13 cellular contexts compared by ENCODE assay signal in the genomic region with DNA sequence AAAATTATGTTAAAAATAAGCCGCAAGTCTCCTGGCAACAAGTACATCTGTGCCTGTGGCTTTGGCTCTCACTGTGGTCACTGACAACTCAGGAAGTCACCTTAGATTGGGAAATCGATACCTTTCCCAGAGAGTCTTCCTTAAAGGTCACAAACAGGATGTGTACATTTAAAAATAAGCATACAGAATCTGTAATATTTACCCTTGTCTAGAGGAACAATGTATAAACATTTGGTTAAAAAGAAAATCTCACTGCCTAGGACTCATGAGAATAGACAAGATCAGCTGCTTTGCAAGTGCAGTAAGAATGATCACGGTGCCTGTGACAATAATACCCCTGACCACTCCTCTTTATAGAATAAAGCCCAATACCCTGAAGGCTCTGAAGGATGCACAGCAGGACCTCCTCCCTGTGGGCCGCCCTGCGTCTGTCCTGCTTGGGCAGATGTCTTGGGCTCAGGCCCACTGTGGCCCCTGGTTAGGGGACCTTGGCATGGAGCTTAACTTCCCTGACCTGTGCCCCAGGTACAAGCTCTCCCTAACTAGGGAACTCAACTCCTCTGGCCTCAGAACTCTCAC.
DNase-seq lines count a peak whose midpoint lies in the region; ATAC-seq and TF ChIP-seq lines count a peak whose summit lies in the region.
"Had no signal": no experiment of that assay in that cellular context is flagged by ENCODE, and none has a peak within 500 bp of the region (broad histone marks: within the 10 kb centered on the region; RNA-seq: fewer than 3 reads in every experiment).

No MANE protein-coding gene starts in this region.

- no peak overlapping the region for H3K9ac ChIP-seq in parathyroid adenoma

- H3K27ac ChIP-seq in KOPT-K1 (ENCODE audit: low read depth, low read length, poor library complexity, severe bottlenecking) (peak overlapping the region; percentile 89), parathyroid adenoma (no peak overlapping the region), stomach (peak overlapping the region in 1 of 5 donors; percentile 28), OCI-LY7 (ENCODE audit: low read depth, low read length, poor library complexity, severe bottlenecking) (no peak overlapping the region)
- H3K27ac ChIP-seq: SJCRH30 had no signal

- no peak overlapping the region for H3K4me2 ChIP-seq in parathyroid adenoma (ENCODE audit: low read length)
- no peak overlapping the region for H3K4me2 ChIP-seq in OCI-LY7 (ENCODE audit: low read length)

- H4K20me1 ChIP-seq in OCI-LY7 (ENCODE audit: insufficient read depth, low read length): no peaks in the 10 kb centered on the region

- no peak for TF ChIP-seq CTCF in parathyroid adenoma (IDR thresholded peaks at IDR 0.05)
- no peak for TF ChIP-seq CTCF in stomach (IDR thresholded peaks at IDR 0.05)
- no peak for TF ChIP-seq CTCF in OCI-LY7 (conservative IDR thresholded peaks at IDR 0.05; ENCODE audit: low read length)

- H2AFZ ChIP-seq in parathyroid adenoma: peak overlapping the region; percentile 48
- no peak overlapping the region for H2AFZ ChIP-seq in OCI-LY7 (ENCODE audit: low read length)

- intact Hi-C loops in activated CD4-positive, alpha-beta memory T cell treated with anti-CD3 and anti-CD28 coated beads for 36 hours (cut with micrococcal nuclease): no loop called here
- intact Hi-C loops in stomach (cut with DNase I; ENCODE audit: low total_unique reads): no loop called here
- intact Hi-C loops in OCI-LY7 (cut with micrococcal nuclease; ENCODE audit: unreplicated experiment): no loop called here

- H3K9me2 ChIP-seq in OCI-LY7 (ENCODE audit: insufficient read depth, low read length): no peaks in the 10 kb centered on the region

- H3K36me3 Mint-ChIP-seq in activated T-cell treated with anti-CD3 and anti-CD28 coated beads, Interleukin-2, amount 50 U/mL, for 72 hours (ENCODE audit: insufficient read depth in 2 of 2): no peaks in the 10 kb centered on the region
- H3K36me3 Mint-ChIP-seq in activated CD4-positive, alpha-beta memory T cell treated with anti-CD3 and anti-CD28 coated beads for 36 hours: no peaks in the 10 kb centered on the region

- H3K79me2 ChIP-seq in parathyroid adenoma: no peaks in the 10 kb centered on the region
- no peaks in the 10 kb centered on the region for H3K79me2 ChIP-seq in OCI-LY7 (ENCODE audit: insufficient read depth, low read depth, low read length)

- no peak for TF ChIP-seq EP300 in stomach (IDR thresholded peaks at IDR 0.05)

- CTCF ChIA-PET in activated CD4-positive, alpha-beta memory T cell treated with anti-CD3 and anti-CD28 coated beads for 36 hours (lab: Charles Lee): interaction anchor here (0.8 to 1.7 kb wide), 4 partner anchors 10 to 260 kb away, joined by 3 to 17 read pairs (median 4); a partner anchor contains a TSS
- CTCF ChIA-PET in OCI-LY7 (lab: Charles Lee; ENCODE audit: unreplicated experiment): no interaction called here

- H3K4me3 ChIP-seq in parathyroid adenoma (ENCODE audit: low read depth, low read length): no peak overlapping the region
- no peak overlapping the region for H3K4me3 ChIP-seq in stomach
- H3K4me3 ChIP-seq in OCI-LY7 (ENCODE audit: low read depth, low read length, poor library complexity, severe bottlenecking): no peak overlapping the region
- H3K4me3 ChIP-seq: SJCRH30 had no signal

- H3K9me3 Mint-ChIP-seq in activated T-cell treated with anti-CD3 and anti-CD28 coated beads, Interleukin-2, amount 50 U/mL, for 72 hours: no peaks in the 10 kb centered on the region
- H3K9me3 Mint-ChIP-seq in activated CD4-positive, alpha-beta memory T cell treated with anti-CD3 and anti-CD28 coated beads for 36 hours: no peaks in the 10 kb centered on the region

- no peak for TF ChIP-seq POLR2A in stomach (IDR thresholded peaks at IDR 0.05)

- no peaks in the 10 kb centered on the region for H3K9me3 ChIP-seq in KOPT-K1 (ENCODE audit: insufficient read depth, low read length, poor library complexity, severe bottlenecking)
- H3K9me3 ChIP-seq in parathyroid adenoma (ENCODE audit: control insufficient read depth, low read length): no peaks in the 10 kb centered on the region
- no peaks in the 10 kb centered on the region for H3K9me3 ChIP-seq in stomach
- H3K9me3 ChIP-seq in OCI-LY7 (ENCODE audit: low read length): no peaks in the 10 kb centered on the region
- H3K9me3 ChIP-seq: SJCRH30 had no signal

- WGBS in stomach, 5 donors: 57 to 75% (median 61%) methylated on average over 5 of the region's 5 CpGs

- H3K27me3 ChIP-seq in parathyroid adenoma (ENCODE audit: control insufficient read depth, insufficient read depth, low read length) (no peaks in the 10 kb centered on the region), stomach (no peaks in the 10 kb centered on the region)

- peaks cover 16% of the 10 kb centered on the region for H3K4me1 ChIP-seq in parathyroid adenoma
- H3K4me1 ChIP-seq in stomach: peaks cover 0 to 35% (median 8%) of the 10 kb centered on the region in 4 donors
- peaks cover 17% of the 10 kb centered on the region for H3K4me1 ChIP-seq in OCI-LY7 (ENCODE audit: insufficient read depth, low read length, poor library complexity, severe bottlenecking)
- H3K4me1 ChIP-seq: SJCRH30 had no signal

- no TSS peak for BruUV-seq in OCI-LY7 (replicated peaks; lab: Mats Ljungman, UMichigan)

- H3K27ac Mint-ChIP-seq in activated T-cell treated with anti-CD3 and anti-CD28 coated beads, Interleukin-2, amount 50 U/mL, for 72 hours: peak overlapping the region; percentile 24
- H3K27ac Mint-ChIP-seq in activated CD4-positive, alpha-beta memory T cell treated with anti-CD3 and anti-CD28 coated beads for 36 hours: peak overlapping the region; percentile 43
- H3K27ac Mint-ChIP-seq: progenitor cell of endocrine pancreas had no signal

- H3K4me3 Mint-ChIP-seq in activated T-cell treated with anti-CD3 and anti-CD28 coated beads, Interleukin-2, amount 50 U/mL, for 72 hours: peak overlapping the region; percentile 6 to 23
- no peak overlapping the region for H3K4me3 Mint-ChIP-seq in activated CD4-positive, alpha-beta memory T cell treated with anti-CD3 and anti-CD28 coated beads for 36 hours

- POLR2A ChIA-PET in activated CD4-positive, alpha-beta memory T cell treated with anti-CD3 and anti-CD28 coated beads for 36 hours (lab: Charles Lee): interaction anchor here (0.9 to 1.0 kb wide), 2 partner anchors 55 to 58 kb away, joined by 3 read pairs; no protein-coding TSS in a partner anchor
- POLR2A ChIA-PET in OCI-LY7 (lab: Charles Lee): interaction anchor here (0.6 kb wide), 3 partner anchors 51 to 205 kb away, joined by 3 read pairs; no protein-coding TSS in a partner anchor

- peaks cover 46% of the 10 kb centered on the region for H3K4me1 Mint-ChIP-seq in activated T-cell treated with anti-CD3 and anti-CD28 coated beads, Interleukin-2, amount 50 U/mL, for 72 hours (ENCODE audit: low read depth)
- peaks cover 47% of the 10 kb centered on the region for H3K4me1 Mint-ChIP-seq in activated CD4-positive, alpha-beta memory T cell treated with anti-CD3 and anti-CD28 coated beads for 36 hours (ENCODE audit: low read depth)

- H3K36me3 ChIP-seq in KOPT-K1 (ENCODE audit: insufficient read depth, low read length): no peaks in the 10 kb centered on the region
- no peaks in the 10 kb centered on the region for H3K36me3 ChIP-seq in parathyroid adenoma (ENCODE audit: control insufficient read depth, insufficient read depth, low read length)
- peaks cover 0 to 11% (median 4%) of the 10 kb centered on the region in 4 donors for H3K36me3 ChIP-seq in stomach
- H3K36me3 ChIP-seq in OCI-LY7 (ENCODE audit: insufficient read depth, low read length): no peaks in the 10 kb centered on the region
- H3K36me3 ChIP-seq: SJCRH30 had no signal

- DNase-seq in activated T-cell treated with anti-CD3 and anti-CD28 coated beads, Interleukin-2, amount 50 U/mL, for 72 hours: no peak
- no peak for DNase-seq in activated T-cell treated with anti-CD3 and anti-CD28 coated beads, Interleukin-2, amount 50 U/mL, for 1 hour
- peak; percentile 25 for DNase-seq in activated CD4-positive, alpha-beta memory T cell treated with anti-CD3 and anti-CD28 coated beads for 36 hours
- DNase-seq in HUDEP-2 (lab: John Stamatoyannopoulos, UW; ENCODE audit: unreplicated experiment in 76 of 76) (no peak), stomach (no peak), OCI-LY7 (ENCODE audit: low spot score) (no peak)
- DNase-seq: Kasumi-1, mesenchymal stem cell, NCI-H345, SJCRH30 had no signal

- H3K27me3 Mint-ChIP-seq in activated T-cell treated with anti-CD3 and anti-CD28 coated beads, Interleukin-2, amount 50 U/mL, for 72 hours (ENCODE audit: low read depth): peaks cover 2% of the 10 kb centered on the region
- no peaks in the 10 kb centered on the region for H3K27me3 Mint-ChIP-seq in activated CD4-positive, alpha-beta memory T cell treated with anti-CD3 and anti-CD28 coated beads for 36 hours

- ATAC-seq in activated T-cell treated with anti-CD3 and anti-CD28 coated beads, Interleukin-2, amount 50 U/mL, for 72 hours (replicated peaks in 1 of 2): peak in 1 of 2 donors; percentile 17
